In genomic region chr2:212843409-212844199, GRCh38 we compare ENCODE assay signal across 10 cellular contexts.
DNase-seq lines count a peak whose midpoint lies in the region; ATAC-seq and TF ChIP-seq lines count a peak whose summit lies in the region.
"Had no signal": no experiment of that assay in that cellular context is flagged by ENCODE, and none has a peak within 500 bp of the region (broad histone marks: within the 10 kb centered on the region; RNA-seq: fewer than 3 reads in every experiment).

No MANE protein-coding gene starts in this region.

- H3K27me3 ChIP-seq in heart left ventricle (no peaks in the 10 kb centered on the region), stomach (no peaks in the 10 kb centered on the region), endodermal cell (ENCODE audit: control insufficient read depth, insufficient read depth, low read length, poor library complexity, severe bottlenecking) (no peaks in the 10 kb centered on the region)
- H3K27me3 ChIP-seq: pancreas had no signal

- ATAC-seq in heart left ventricle: peak in 3 of 4 donors; percentile 41 to 82 (median 65)
- no peak for ATAC-seq in Right ventricle myocardium superior (ENCODE audit: poor library complexity)
- ATAC-seq in esophagus mucosa: peak; percentile 65
- ATAC-seq in stimulated activated effector memory CD8-positive, alpha-beta T cell treated with anti-CD3 and anti-CD28 coated beads, Interleukin-12 subunit alpha, Interleukin-12 subunit beta, amount 100 ng/mL, for 72 hours: peak; percentile 72
- ATAC-seq: pancreas had no signal

- no peak overlapping the region for H3K9ac ChIP-seq in endodermal cell (ENCODE audit: extremely low read depth, low read length, poor library complexity, severe bottlenecking)

- DNase-seq in heart left ventricle (no peak), Right ventricle myocardium superior (no peak), OCI-M1 (lab: John Stamatoyannopoulos, UW) (peak; percentile 58), stomach (no peak), NCI-H1092 treated with DMSO at 0.1 percent for 48 hours (lab: John Stamatoyannopoulos, UW) (no peak), endodermal cell (no peak)
- DNase-seq in stimulated activated effector memory CD8-positive, alpha-beta T cell treated with anti-CD3 and anti-CD28 coated beads, Interleukin-12 subunit alpha, Interleukin-12 subunit beta, amount 100 ng/mL, for 72 hours (ENCODE audit: low spot score in 2 of 2): no peak
- DNase-seq: pancreas had no signal

- intact Hi-C loops in heart left ventricle (cut with DNase I): no loop called here
- intact Hi-C loops in Right ventricle myocardium superior (cut with DNase I): no loop called here
- intact Hi-C loops in stomach (cut with DNase I; ENCODE audit: low total_unique reads): no loop called here

- no peak overlapping the region for H3K4me3 Mint-ChIP-seq in stimulated activated effector memory CD8-positive, alpha-beta T cell treated with anti-CD3 and anti-CD28 coated beads, Interleukin-12 subunit alpha, Interleukin-12 subunit beta, amount 100 ng/mL, for 72 hours
- H3K4me3 Mint-ChIP-seq in endodermal cell: no peak overlapping the region
- H3K4me3 Mint-ChIP-seq: CD14-positive monocyte had no signal

- H3K27me3 Mint-ChIP-seq in endodermal cell (ENCODE audit: insufficient read depth): no peaks in the 10 kb centered on the region

- H3K27ac ChIP-seq in heart left ventricle (peak overlapping the region in 4 of 12 donors; percentile 10 to 37 (median 22)), stomach (no peak overlapping the region), endodermal cell (ENCODE audit: low read depth, low read length) (no peak overlapping the region)
- H3K27ac ChIP-seq: pancreas had no signal

- peaks cover 6% of the 10 kb centered on the region for H3K9me3 Mint-ChIP-seq in stimulated activated effector memory CD8-positive, alpha-beta T cell treated with anti-CD3 and anti-CD28 coated beads, Interleukin-12 subunit alpha, Interleukin-12 subunit beta, amount 100 ng/mL, for 72 hours
- H3K9me3 Mint-ChIP-seq in endodermal cell: no peaks in the 10 kb centered on the region

- no peak overlapping the region for H3K27ac Mint-ChIP-seq in stimulated activated effector memory CD8-positive, alpha-beta T cell treated with anti-CD3 and anti-CD28 coated beads, Interleukin-12 subunit alpha, Interleukin-12 subunit beta, amount 100 ng/mL, for 72 hours
- H3K27ac Mint-ChIP-seq in endodermal cell: no peak overlapping the region
- H3K27ac Mint-ChIP-seq: CD14-positive monocyte had no signal

- TF ChIP-seq EP300 in stomach (IDR thresholded peaks at IDR 0.05): no peak

- TF ChIP-seq CTCF in heart left ventricle (IDR thresholded peaks at IDR 0.05) (no peak), stomach (IDR thresholded peaks at IDR 0.05) (no peak), endodermal cell (conservative IDR thresholded peaks at IDR 0.05) (no peak)

- H3K9me3 ChIP-seq in heart left ventricle (no peaks in the 10 kb centered on the region), stomach (no peaks in the 10 kb centered on the region), endodermal cell (ENCODE audit: control insufficient read depth, low read length) (no peaks in the 10 kb centered on the region)
- H3K9me3 ChIP-seq: pancreas had no signal

- H3K36me3 Mint-ChIP-seq in stimulated activated effector memory CD8-positive, alpha-beta T cell treated with anti-CD3 and anti-CD28 coated beads, Interleukin-12 subunit alpha, Interleukin-12 subunit beta, amount 100 ng/mL, for 72 hours: no peaks in the 10 kb centered on the region
- no peaks in the 10 kb centered on the region for H3K36me3 Mint-ChIP-seq in endodermal cell (ENCODE audit: low read depth)
- H3K36me3 Mint-ChIP-seq: CD14-positive monocyte had no signal

- H3K4me1 ChIP-seq in heart left ventricle (peaks cover 0 to 3% (median 0%) of the 10 kb centered on the region in 12 donors), stomach (no peaks in the 10 kb centered on the region), endodermal cell (ENCODE audit: control insufficient read depth, insufficient read depth, low read length) (no peaks in the 10 kb centered on the region)
- H3K4me1 ChIP-seq: pancreas had no signal

- 50 to 59% (median 58%) methylated on average over 3 of the region's 3 CpGs for WGBS in heart left ventricle, 4 donors
- WGBS in stomach, 5 donors: 39 to 70% (median 66%) methylated on average over 3 of the region's 3 CpGs
- 83 to 94% methylated on average over 1 to 3 of the region's 3 CpGs for WGBS in endodermal cell (ENCODE audit: insufficient coverage in 1 of 2, insufficient read length in 1 of 2), 2 experiments

- H3K4me3 ChIP-seq in heart left ventricle (no peak overlapping the region), stomach (no peak overlapping the region), endodermal cell (ENCODE audit: low read length) (no peak overlapping the region)
- H3K4me3 ChIP-seq: pancreas had no signal

- TF ChIP-seq POLR2A in heart left ventricle (IDR thresholded peaks at IDR 0.05): no peak
- TF ChIP-seq POLR2A in stomach (IDR thresholded peaks at IDR 0.05): no peak

- no peaks in the 10 kb centered on the region for H3K36me3 ChIP-seq in heart left ventricle
- H3K36me3 ChIP-seq in stomach: no peaks in the 10 kb centered on the region
- H3K36me3 ChIP-seq in endodermal cell (ENCODE audit: control insufficient read depth, insufficient read depth, low read length): no peaks in the 10 kb centered on the region
- H3K36me3 ChIP-seq: pancreas had no signal

- no peaks in the 10 kb centered on the region for H3K4me1 Mint-ChIP-seq in stimulated activated effector memory CD8-positive, alpha-beta T cell treated with anti-CD3 and anti-CD28 coated beads, Interleukin-12 subunit alpha, Interleukin-12 subunit beta, amount 100 ng/mL, for 72 hours
- H3K4me1 Mint-ChIP-seq in endodermal cell: peaks cover 4% of the 10 kb centered on the region
- H3K4me1 Mint-ChIP-seq: CD14-positive monocyte had no signal
